Comparison of ENCODE assay signal across 18 cellular contexts in genomic region chr10:43981696-43982095, GRCh38.
DNase-seq lines count a peak whose midpoint lies in the region; ATAC-seq and TF ChIP-seq lines count a peak whose summit lies in the region.
"Had no signal": no experiment of that assay in that cellular context is flagged by ENCODE, and none has a peak within 500 bp of the region (broad histone marks: within the 10 kb centered on the region; RNA-seq: fewer than 3 reads in every experiment).

No MANE protein-coding gene starts in this region.

- H2AFZ ChIP-seq in GM23248 (peak overlapping the region; percentile 37), SK-N-SH (ENCODE audit: low read depth) (no peak overlapping the region)

- no peak for TF ChIP-seq EP300 in SK-N-SH (IDR thresholded peaks at IDR 0.05; ENCODE audit: borderline replicate concordance in 1 of 2, low read depth in 1 of 2, low read length in 1 of 2)

- no peak overlapping the region for H3K9ac ChIP-seq in GM23248
- H3K9ac ChIP-seq in SK-N-SH, result no peak overlapping the region

- WGBS in GM23248 (ENCODE audit: low coverage in 1 of 2, low lambda C conversion rate in 2 of 2, missing lambda C conversion rate in 2 of 2), 2 experiments, result 88 to 89% methylated on average over 2 of the region's 2 CpGs
- 26% methylated on average over 2 of the region's 2 CpGs for WGBS in SK-N-SH (ENCODE audit: low lambda C conversion rate)

- no peaks in the 10 kb centered on the region for H3K27me3 ChIP-seq in GM23248 (replicated peaks; ENCODE audit: insufficient read depth)
- no peaks in the 10 kb centered on the region for H3K27me3 ChIP-seq in SK-N-SH (ENCODE audit: insufficient read depth)
- H3K27me3 ChIP-seq in Peyer's patch, result no peaks in the 10 kb centered on the region

- no peaks in the 10 kb centered on the region for H3K36me3 ChIP-seq in GM23248 (ENCODE audit: low read depth)
- H3K36me3 ChIP-seq in SK-N-SH (replicated peaks in 1 of 2; ENCODE audit: control insufficient read depth in 1 of 2, insufficient read depth in 2 of 2, low read length in 1 of 2), result no peaks in the 10 kb centered on the region
- no peaks in the 10 kb centered on the region for H3K36me3 ChIP-seq in Peyer's patch
- H3K36me3 ChIP-seq: HAP-1 had no signal

- peaks cover 17% of the 10 kb centered on the region for H3K4me1 Mint-ChIP-seq in stimulated activated naive CD8-positive, alpha-beta T cell treated with anti-CD3 and anti-CD28 coated beads, Interleukin-15, Interleukin-2, amounts not matched to agents 100 ng/mL and 50 ng/mL, for 24 hours (ENCODE audit: low read depth)
- H3K4me1 Mint-ChIP-seq in activated T-helper 17 cell treated with anti-CD3 and anti-CD28 coated beads, Interleukin-2, amount 50 U/mL, for 72 hours, result no peaks in the 10 kb centered on the region
- H3K4me1 Mint-ChIP-seq in stimulated activated naive CD8-positive, alpha-beta T cell treated with anti-CD3 and anti-CD28 coated beads, Interleukin-15, amount 100 ng/mL, for 72 hours, result peaks cover 8% of the 10 kb centered on the region

- no peak for ATAC-seq in stimulated activated naive CD8-positive, alpha-beta T cell treated with anti-CD3 and anti-CD28 coated beads, Interleukin-15, Interleukin-2, amounts not matched to agents 100 U/mL and 50 U/mL, for 24 hours
- peak; percentile 9 for ATAC-seq in activated T-helper 17 cell treated with anti-CD3 and anti-CD28 coated beads, Interleukin-2, amount 50 U/mL, for 72 hours (replicated peaks)
- ATAC-seq in stimulated activated naive CD8-positive, alpha-beta T cell treated with anti-CD3 and anti-CD28 coated beads, Interleukin-15, amount 100 ng/mL, for 72 hours, result peak; percentile 19

- CTCF ChIA-PET in SK-N-SH (lab: Yijun Ruan, JAX), result interaction anchor here (1.2 kb wide), 1 partner anchor 41 kb away, joined by 3 read pairs; no protein-coding TSS in a partner anchor

- POLR2A ChIA-PET in SK-N-SH (lab: Yijun Ruan, JAX), result no interaction called here

- H3K27ac ChIP-seq in GM23248 (no peak overlapping the region), SK-N-SH (ENCODE audit: low read depth in 2 of 2, low read length in 1 of 2) (no peak overlapping the region), Peyer's patch (no peak overlapping the region)

- no peaks in the 10 kb centered on the region for H3K27me3 Mint-ChIP-seq in stimulated activated naive CD8-positive, alpha-beta T cell treated with anti-CD3 and anti-CD28 coated beads, Interleukin-15, Interleukin-2, amounts not matched to agents 100 ng/mL and 50 ng/mL, for 24 hours
- H3K27me3 Mint-ChIP-seq in activated T-helper 17 cell treated with anti-CD3 and anti-CD28 coated beads, Interleukin-2, amount 50 U/mL, for 72 hours, result no peaks in the 10 kb centered on the region
- H3K27me3 Mint-ChIP-seq in stimulated activated naive CD8-positive, alpha-beta T cell treated with anti-CD3 and anti-CD28 coated beads, Interleukin-15, amount 100 ng/mL, for 72 hours, result no peaks in the 10 kb centered on the region

- no peak for TF ChIP-seq RAD21 in SK-N-SH (IDR thresholded peaks at IDR 0.05; ENCODE audit: low read length)

- H3K79me2 ChIP-seq in GM23248 (ENCODE audit: insufficient read depth), result no peaks in the 10 kb centered on the region
- no peaks in the 10 kb centered on the region for H3K79me2 ChIP-seq in SK-N-SH (ENCODE audit: insufficient read depth)

- in situ Hi-C loops in GM23248 (cut with MboI), result no loop called here

- H3F3A ChIP-seq in GM23248 (ENCODE audit: insufficient read depth) (no peaks in the 10 kb centered on the region), SK-N-SH (replicated peaks; ENCODE audit: insufficient read depth) (no peaks in the 10 kb centered on the region)

- TF ChIP-seq CTCF in SK-N-SH (IDR thresholded peaks at IDR 0.05) (no peak), Peyer's patch (IDR thresholded peaks at IDR 0.05) (no peak)

- H3K4me3 Mint-ChIP-seq in stimulated activated naive CD8-positive, alpha-beta T cell treated with anti-CD3 and anti-CD28 coated beads, Interleukin-15, Interleukin-2, amounts not matched to agents 100 ng/mL and 50 ng/mL, for 24 hours, result no peak overlapping the region
- H3K4me3 Mint-ChIP-seq in activated T-helper 17 cell treated with anti-CD3 and anti-CD28 coated beads, Interleukin-2, amount 50 U/mL, for 72 hours, result no peak overlapping the region
- no peak overlapping the region for H3K4me3 Mint-ChIP-seq in stimulated activated naive CD8-positive, alpha-beta T cell treated with anti-CD3 and anti-CD28 coated beads, Interleukin-15, amount 100 ng/mL, for 72 hours
- H3K4me3 Mint-ChIP-seq: CD4-positive, alpha-beta memory T cell; HFFc6 had no signal

- no peak overlapping the region for H3K4me3 ChIP-seq in GM23248
- H3K4me3 ChIP-seq in SK-N-SH (ENCODE audit: low read depth in 2 of 2, low read length in 1 of 2), result no peak overlapping the region
- no peak overlapping the region for H3K4me3 ChIP-seq in Peyer's patch
- H3K4me3 ChIP-seq: HAP-1 had no signal

- no peaks in the 10 kb centered on the region for H3K4me1 ChIP-seq in GM23248 (ENCODE audit: insufficient read depth)
- H3K4me1 ChIP-seq in SK-N-SH (ENCODE audit: control insufficient read depth in 1 of 2, insufficient read depth in 2 of 2, low read depth in 1 of 2, low read length in 1 of 2), result peaks cover 0 to 5% of the 10 kb centered on the region in 2 experiments; a peak in 1 of 4 replicates
- no peaks in the 10 kb centered on the region for H3K4me1 ChIP-seq in Peyer's patch
- H3K4me1 ChIP-seq: HAP-1 had no signal

- no peaks in the 10 kb centered on the region for H3K9me2 ChIP-seq in GM23248 (ENCODE audit: insufficient read depth)
- no peaks in the 10 kb centered on the region for H3K9me2 ChIP-seq in SK-N-SH

- no peaks in the 10 kb centered on the region for H3K9me3 Mint-ChIP-seq in stimulated activated naive CD8-positive, alpha-beta T cell treated with anti-CD3 and anti-CD28 coated beads, Interleukin-15, Interleukin-2, amounts not matched to agents 100 ng/mL and 50 ng/mL, for 24 hours
- H3K9me3 Mint-ChIP-seq in activated T-helper 17 cell treated with anti-CD3 and anti-CD28 coated beads, Interleukin-2, amount 50 U/mL, for 72 hours, result no peaks in the 10 kb centered on the region
- H3K9me3 Mint-ChIP-seq in stimulated activated naive CD8-positive, alpha-beta T cell treated with anti-CD3 and anti-CD28 coated beads, Interleukin-15, amount 100 ng/mL, for 72 hours, result no peaks in the 10 kb centered on the region
- H3K9me3 Mint-ChIP-seq: CD4-positive, alpha-beta memory T cell; HFFc6 had no signal

- H3K4me2 ChIP-seq in GM23248 (ENCODE audit: unreplicated experiment) (no peak overlapping the region), SK-N-SH (no peak overlapping the region)

- TF ChIP-seq POLR2A in Peyer's patch (IDR thresholded peaks at IDR 0.05), result no peak

- H3K9me3 ChIP-seq in GM23248 (ENCODE audit: low read depth) (no peaks in the 10 kb centered on the region), SK-N-SH (no peaks in the 10 kb centered on the region), Peyer's patch (no peaks in the 10 kb centered on the region)
- H3K9me3 ChIP-seq: HAP-1 had no signal

- no peaks in the 10 kb centered on the region for H3K36me3 Mint-ChIP-seq in stimulated activated naive CD8-positive, alpha-beta T cell treated with anti-CD3 and anti-CD28 coated beads, Interleukin-15, Interleukin-2, amounts not matched to agents 100 ng/mL and 50 ng/mL, for 24 hours (ENCODE audit: low read depth)
- H3K36me3 Mint-ChIP-seq in activated T-helper 17 cell treated with anti-CD3 and anti-CD28 coated beads, Interleukin-2, amount 50 U/mL, for 72 hours (ENCODE audit: low read depth), result no peaks in the 10 kb centered on the region
- H3K36me3 Mint-ChIP-seq: CD4-positive, alpha-beta memory T cell had no signal

- no peak for DNase-seq in stimulated activated naive CD8-positive, alpha-beta T cell treated with anti-CD3 and anti-CD28 coated beads, Interleukin-15, Interleukin-2, amounts not matched to agents 100 U/mL and 50 U/mL, for 24 hours
- DNase-seq in GM23248 (no peak), SK-N-SH (no peak), Peyer's patch (no peak), NCI-H2081 treated with DMSO at 0.1 percent for 48 hours (lab: John Stamatoyannopoulos, UW) (no peak)
- DNase-seq in stimulated activated naive CD8-positive, alpha-beta T cell treated with anti-CD3 and anti-CD28 coated beads, Interleukin-15, amount 100 ng/mL, for 72 hours, result no peak
- DNase-seq: C1 segment of cervical spinal cord; Calu3; CD4-positive, alpha-beta memory T cell; COR-L47; DMS53; DMS79 treated with DMSO at 0.1 percent for 48 hours; GF-D8; GOT3; HFFc6 had no signal

- H3K27ac Mint-ChIP-seq in stimulated activated naive CD8-positive, alpha-beta T cell treated with anti-CD3 and anti-CD28 coated beads, Interleukin-15, Interleukin-2, amounts not matched to agents 100 ng/mL and 50 ng/mL, for 24 hours, result peak overlapping the region; percentile 29
- H3K27ac Mint-ChIP-seq in activated T-helper 17 cell treated with anti-CD3 and anti-CD28 coated beads, Interleukin-2, amount 50 U/mL, for 72 hours, result no peak overlapping the region
- H3K27ac Mint-ChIP-seq in stimulated activated naive CD8-positive, alpha-beta T cell treated with anti-CD3 and anti-CD28 coated beads, Interleukin-15, amount 100 ng/mL, for 72 hours, result no peak overlapping the region
- H3K27ac Mint-ChIP-seq: HFFc6 had no signal

- H4K20me1 ChIP-seq in GM23248 (ENCODE audit: insufficient read depth) (no peaks in the 10 kb centered on the region), SK-N-SH (ENCODE audit: insufficient read depth) (no peaks in the 10 kb centered on the region)

TF ChIP-seq in SK-N-SH, 30 proteins besides CTCF, POLR2A, EP300 and RAD21 (continues in another document):
- TF ChIP-seq ELF1 (IDR thresholded peaks at IDR 0.05), result no peak
- no peak for TF ChIP-seq GABPA (IDR thresholded peaks at IDR 0.05; ENCODE audit: low read depth)
- no peak for TF ChIP-seq USF1 (IDR thresholded peaks at IDR 0.05; ENCODE audit: borderline replicate concordance, low read depth)
- no peak for TF ChIP-seq RXRA (IDR thresholded peaks at IDR 0.05; ENCODE audit: borderline replicate concordance, low read depth)
- TF ChIP-seq GATA2 (CRISPR knock-in tag; IDR thresholded peaks at IDR 0.05), result no peak
- no peak for TF ChIP-seq RCOR1 (IDR thresholded peaks at IDR 0.05; ENCODE audit: low read length)
